In genomic region chr10:100968037-100968736, GRCh38 we compare ENCODE assay signal across 8 cellular contexts. TPM values are rescaled to one million over a fixed set of nuclear protein-coding genes. Genes with fewer than 3 reads are reported as not detected.
DNase-seq lines count a peak whose midpoint lies in the region; ATAC-seq and TF ChIP-seq lines count a peak whose summit lies in the region.

No MANE protein-coding gene starts in this region.

- H3K4me1 Mint-ChIP-seq in activated CD4-positive, alpha-beta T cell treated with anti-CD3 and anti-CD28 coated beads, Interleukin-2, amount 10 ng/mL, durations not matched to agents 24 days and 14 days: peaks cover 6% of the 10 kb centered on the region
- H3K4me1 Mint-ChIP-seq in IgD-negative memory B cell: peaks cover 6 to 9% (median 6%) of the 10 kb centered on the region in 3 donors
- H3K4me1 Mint-ChIP-seq in endothelial cell (ENCODE audit: unreplicated experiment): peaks cover 14% of the 10 kb centered on the region
- peaks cover 11% of the 10 kb centered on the region for H3K4me1 Mint-ChIP-seq in osteocyte (ENCODE audit: unreplicated experiment)

- H3K9me3 Mint-ChIP-seq in activated CD4-positive, alpha-beta T cell treated with anti-CD3 and anti-CD28 coated beads, Interleukin-2, amount 10 ng/mL, durations not matched to agents 24 days and 14 days: no peaks in the 10 kb centered on the region
- H3K9me3 Mint-ChIP-seq in IgD-negative memory B cell (no peaks in the 10 kb centered on the region), endothelial cell (ENCODE audit: unreplicated experiment) (no peaks in the 10 kb centered on the region), osteocyte (ENCODE audit: unreplicated experiment) (no peaks in the 10 kb centered on the region)

- no peak for ATAC-seq in HG03354 (IDR thresholded peaks at IDR 0.05; ENCODE audit: poor library complexity, severe bottlenecking, unreplicated experiment)

- H3K27ac Mint-ChIP-seq in activated CD4-positive, alpha-beta T cell treated with anti-CD3 and anti-CD28 coated beads, Interleukin-2, amount 10 ng/mL, durations not matched to agents 24 days and 14 days: peak overlapping the region; percentile 13
- H3K27ac Mint-ChIP-seq in IgD-negative memory B cell (peak overlapping the region in 1 of 3 donors; percentile 66), endothelial cell (ENCODE audit: unreplicated experiment) (peak overlapping the region; percentile 59), osteocyte (ENCODE audit: unreplicated experiment) (no peak overlapping the region)

- in situ Hi-C loops in G401 (cut with HindIII; ENCODE audit: low sequenced_read_pairs): no loop called here

- intact Hi-C loops in activated CD4-positive, alpha-beta T cell treated with anti-CD3 and anti-CD28 coated beads, Interleukin-2, amount 10 ng/mL, durations not matched to agents 24 days and 14 days (cut with micrococcal nuclease): no loop called here

- peak overlapping the region; percentile 72 for H3K4me3 Mint-ChIP-seq in activated CD4-positive, alpha-beta T cell treated with anti-CD3 and anti-CD28 coated beads, Interleukin-2, amount 10 ng/mL, durations not matched to agents 24 days and 14 days
- H3K4me3 Mint-ChIP-seq in IgD-negative memory B cell (peak overlapping the region; percentile 56 to 86 (median 76)), endothelial cell (ENCODE audit: unreplicated experiment) (peak overlapping the region; percentile 76), osteocyte (ENCODE audit: unreplicated experiment) (peak overlapping the region; percentile 68)

- TF ChIP-seq CTCF in endothelial cell (IDR thresholded peaks at IDR 0.05; ENCODE audit: unreplicated experiment): no peak
- no peak for TF ChIP-seq CTCF in osteocyte (IDR thresholded peaks at IDR 0.05)

- peaks cover 7% of the 10 kb centered on the region for H3K36me3 Mint-ChIP-seq in activated CD4-positive, alpha-beta T cell treated with anti-CD3 and anti-CD28 coated beads, Interleukin-2, amount 10 ng/mL, durations not matched to agents 24 days and 14 days (ENCODE audit: low read depth)
- no peaks in the 10 kb centered on the region for H3K36me3 Mint-ChIP-seq in IgD-negative memory B cell
- H3K36me3 Mint-ChIP-seq in endothelial cell (ENCODE audit: low read depth, unreplicated experiment): no peaks in the 10 kb centered on the region
- H3K36me3 Mint-ChIP-seq in osteocyte (ENCODE audit: unreplicated experiment): peaks cover 8% of the 10 kb centered on the region

- H3K27me3 Mint-ChIP-seq in activated CD4-positive, alpha-beta T cell treated with anti-CD3 and anti-CD28 coated beads, Interleukin-2, amount 10 ng/mL, durations not matched to agents 24 days and 14 days: peaks cover 4% of the 10 kb centered on the region
- H3K27me3 Mint-ChIP-seq in IgD-negative memory B cell (no peaks in the 10 kb centered on the region), endothelial cell (ENCODE audit: unreplicated experiment) (peaks cover 14% of the 10 kb centered on the region), osteocyte (ENCODE audit: unreplicated experiment) (no peaks in the 10 kb centered on the region)

- DNase-seq in activated CD4-positive, alpha-beta T cell treated with anti-CD3 and anti-CD28 coated beads, Interleukin-2, amount 10 ng/mL, durations not matched to agents 24 days and 14 days: no peak
- no peak for DNase-seq in activated CD4-positive, alpha-beta T cell treated with anti-CD3 and anti-CD28 coated beads, Interleukin-2, amount 50 U/mL, for 1 hour
- DNase-seq in endothelial cell (ENCODE audit: low spot score) (no peak), osteocyte (ENCODE audit: extremely low spot score, unreplicated experiment) (no peak), G401 (ENCODE audit: low spot score) (no peak), kidney glomerular epithelial cell (lab: John Stamatoyannopoulos, UW) (no peak)

RNA-seq across cellular contexts. Expression of gene SEMA4G, which starts 1.1 kb away (rescaled TPM):
- total RNA-seq in activated CD4-positive, alpha-beta T cell treated with anti-CD3 and anti-CD28 coated beads, Interleukin-2, amount 10 ng/mL, durations not matched to agents 24 days and 14 days: 1.4 and 1.8 TPM in 2 replicates
- not detected for polyA plus RNA-seq in IgD-negative memory B cell
- 8.0 TPM for total RNA-seq in endothelial cell (ENCODE audit: unreplicated experiment)
- 6.3 and 7.1 TPM in 2 replicates for total RNA-seq in osteocyte
- total RNA-seq in G401 (2014; rRNA removed; shearing (Covaris generic)): 15.3 and 36.2 TPM in 2 replicates

RNA-seq across cellular contexts. Expression of gene MRPL43, which starts 19.1 kb away (rescaled TPM):
- total RNA-seq in activated CD4-positive, alpha-beta T cell treated with anti-CD3 and anti-CD28 coated beads, Interleukin-2, amount 10 ng/mL, durations not matched to agents 24 days and 14 days: 53.4 and 59.5 TPM in 2 replicates
- 120 TPM for polyA plus RNA-seq in IgD-negative memory B cell
- total RNA-seq in endothelial cell (ENCODE audit: unreplicated experiment) (51.8 TPM), osteocyte (70.5 and 81.6 TPM in 2 replicates)
- 91.6 and 117 TPM in 2 replicates for total RNA-seq in G401 (2014; rRNA removed; shearing (Covaris generic))

RNA-seq across cellular contexts. Expression of gene TWNK, which starts 19.2 kb away (rescaled TPM):
- 41.1 and 42.1 TPM in 2 replicates for total RNA-seq in activated CD4-positive, alpha-beta T cell treated with anti-CD3 and anti-CD28 coated beads, Interleukin-2, amount 10 ng/mL, durations not matched to agents 24 days and 14 days
- 13.6 TPM for polyA plus RNA-seq in IgD-negative memory B cell
- total RNA-seq in endothelial cell (ENCODE audit: unreplicated experiment): 10.5 TPM
- total RNA-seq in osteocyte: 7.1 and 7.7 TPM in 2 replicates
- total RNA-seq in G401 (2014; rRNA removed; shearing (Covaris generic)): 20.9 and 21.7 TPM in 2 replicates

RNA-seq across cellular contexts. Expression of gene LZTS2, which starts 31.4 kb away (rescaled TPM):
- total RNA-seq in activated CD4-positive, alpha-beta T cell treated with anti-CD3 and anti-CD28 coated beads, Interleukin-2, amount 10 ng/mL, durations not matched to agents 24 days and 14 days: 21.8 and 22.7 TPM in 2 replicates
- polyA plus RNA-seq in IgD-negative memory B cell: 17.5 TPM
- total RNA-seq in endothelial cell (ENCODE audit: unreplicated experiment): 52.2 TPM
- total RNA-seq in osteocyte: 69.9 and 72.1 TPM in 2 replicates
- total RNA-seq in G401 (2014; rRNA removed; shearing (Covaris generic)): 146 and 166 TPM in 2 replicates

RNA-seq across cellular contexts. Expression of gene SLF2, which starts 55.4 kb away (rescaled TPM):
- total RNA-seq in activated CD4-positive, alpha-beta T cell treated with anti-CD3 and anti-CD28 coated beads, Interleukin-2, amount 10 ng/mL, durations not matched to agents 24 days and 14 days: 34.9 and 35.3 TPM in 2 replicates
- polyA plus RNA-seq in IgD-negative memory B cell: 12.7 TPM
- total RNA-seq in endothelial cell (ENCODE audit: unreplicated experiment) (31.2 TPM), osteocyte (27.7 and 28.3 TPM in 2 replicates)
- total RNA-seq in G401 (2014; rRNA removed; shearing (Covaris generic)): 37.0 and 46.2 TPM in 2 replicates
